13 cellular contexts compared by ENCODE assay signal in genomic region chr6:70479236-70479635, GRCh38.
A peak's percentile ranks its signal among the peaks of the same experiment; 100 is the strongest.
DNase-seq lines count a peak whose midpoint lies in the region; ATAC-seq, FAIRE-seq and TF ChIP-seq lines count a peak whose summit lies in the region.
"Had no signal": no experiment of that assay in that cellular context is flagged by ENCODE, and none has a peak within 500 bp of the region (broad histone marks: within the 10 kb centered on the region; RNA-seq: fewer than 3 reads in every experiment).

No MANE protein-coding gene starts in this region.

- H3K4me3 ChIP-seq in LNCaP clone FGC (ENCODE audit: low read depth, low read length) (no peak overlapping the region), endothelial cell of umbilical vein (replicated peaks in 1 of 3; ENCODE audit: insufficient read depth in 1 of 3, low read depth in 1 of 3, low read length in 3 of 3) (no peak overlapping the region)
- H3K4me3 ChIP-seq: testis had no signal

- no peak overlapping the region for H3K27ac ChIP-seq in endothelial cell of umbilical vein (ENCODE audit: insufficient read depth, low read depth, low read length)
- H3K27ac ChIP-seq: testis had no signal

- POLR2A ChIA-PET in endothelial cell of umbilical vein (lab: Charles Lee), result no interaction called here

- H3K27me3 ChIP-seq in endothelial cell of umbilical vein (ENCODE audit: control insufficient read depth in 2 of 2, insufficient read depth in 2 of 2, low read length in 2 of 2), result no peaks in the 10 kb centered on the region
- H3K27me3 ChIP-seq: testis had no signal

- no peak for TF ChIP-seq CTCF in LNCaP clone FGC (IDR thresholded peaks at IDR 0.05; ENCODE audit: control insufficient read depth, extremely low read depth, insufficient read depth)
- no peak for TF ChIP-seq CTCF in endothelial cell of umbilical vein (IDR thresholded peaks at IDR 0.05; ENCODE audit: extremely low read depth in 1 of 2, insufficient read depth in 1 of 2, low read depth in 1 of 2, low read length in 2 of 2)

- H3K27ac Mint-ChIP-seq in activated naive CD4-positive, alpha-beta T cell treated with anti-CD3 and anti-CD28 coated beads, Interleukin-2, amount 50 U/mL, for 72 hours, result no peak overlapping the region
- H3K27ac Mint-ChIP-seq: activated CD4-positive, alpha-beta memory T cell treated with anti-CD3 and anti-CD28 coated beads, Interleukin-2, amount 10 ng/mL, durations not matched to agents 7 days and 5 days had no signal

- CTCF ChIA-PET in endothelial cell of umbilical vein (lab: Charles Lee), result interaction anchor here (0.8 to 1.5 kb wide), 3 partner anchors 36 to 84 kb away, joined by 3 read pairs; no protein-coding TSS in a partner anchor

- DNase-seq in LNCaP clone FGC (ENCODE audit: low read depth) (peak; percentile 10), NCI-H774 (lab: John Stamatoyannopoulos, UW) (peak; percentile 24), endothelial cell of umbilical vein (ENCODE audit: low read depth, low spot score) (peak; percentile 19), non-pigmented ciliary epithelial cell (ENCODE audit: low read depth) (peak; percentile 22), NCI-H2107 treated with DMSO at 0.1 percent for 48 hours (lab: John Stamatoyannopoulos, UW; ENCODE audit: unreplicated experiment) (no peak)
- no peak for DNase-seq in activated naive CD4-positive, alpha-beta T cell treated with anti-CD3 and anti-CD28 coated beads, Interleukin-2, amount 50 U/mL, for 72 hours (ENCODE audit: low spot score in 2 of 2)
- no peak for DNase-seq in stimulated activated naive CD4-positive, alpha-beta T cell treated with Interleukin-2 at 50 U/mL for 16 hours (lab: John Stamatoyannopoulos, UW)
- no peak for DNase-seq in activated T-cell treated with anti-CD3 and anti-CD28 coated beads, Interleukin-2, amount 50 U/mL, for 1 hour
- DNase-seq: activated CD4-positive, alpha-beta memory T cell treated with anti-CD3 and anti-CD28 coated beads, Interleukin-2, amount 10 ng/mL, durations not matched to agents 7 days and 5 days; activated gamma-delta T cell; erythroblast; NCI-H187 treated with DMSO at 0.1 percent for 48 hours; testis had no signal

- no peak for ATAC-seq in activated naive CD4-positive, alpha-beta T cell treated with anti-CD3 and anti-CD28 coated beads, Interleukin-2, amount 50 U/mL, for 72 hours

- H3K36me3 ChIP-seq in endothelial cell of umbilical vein (ENCODE audit: control insufficient read depth in 2 of 2, extremely low read depth in 1 of 2, insufficient read depth in 2 of 2, low read length in 2 of 2), result no peaks in the 10 kb centered on the region

- H3K79me2 ChIP-seq in endothelial cell of umbilical vein (ENCODE audit: control insufficient read depth, insufficient read depth, low read length), result no peaks in the 10 kb centered on the region

- H3K9ac ChIP-seq in endothelial cell of umbilical vein (replicated peaks; ENCODE audit: extremely low read depth, insufficient read depth, low read length), result no peak overlapping the region

- no peak overlapping the region for H3K4me2 ChIP-seq in endothelial cell of umbilical vein (ENCODE audit: insufficient read depth, low read length)

- H3K9me3 ChIP-seq in endothelial cell of umbilical vein (replicated peaks; ENCODE audit: control insufficient read depth, insufficient read depth, low read length), result no peaks in the 10 kb centered on the region
- H3K9me3 ChIP-seq: testis had no signal

- no peaks in the 10 kb centered on the region for H4K20me1 ChIP-seq in endothelial cell of umbilical vein (replicated peaks; ENCODE audit: control insufficient read depth, extremely low read depth, insufficient read depth, low read length)

- dilution Hi-C loops in endothelial cell of umbilical vein (cut with MboI; ENCODE audit: extremely low pct_ligation_motif_present, low sequenced_read_pairs), result no loop called here

- H2AFZ ChIP-seq in endothelial cell of umbilical vein (ENCODE audit: low read depth, low read length), result no peak overlapping the region

- H3K9me3 Mint-ChIP-seq in activated naive CD4-positive, alpha-beta T cell treated with anti-CD3 and anti-CD28 coated beads, Interleukin-2, amount 50 U/mL, for 72 hours, result no peaks in the 10 kb centered on the region

- intact Hi-C loops in endothelial cell of umbilical vein (cut with micrococcal nuclease), result no loop called here

- no peak for TF ChIP-seq POLR2A in endothelial cell of umbilical vein (IDR thresholded peaks at IDR 0.05; ENCODE audit: low read depth, low read length)

- BruUV-seq in endothelial cell of umbilical vein (replicated peaks; lab: Mats Ljungman, UMichigan), result no TSS peak

- H3K36me3 Mint-ChIP-seq in activated naive CD4-positive, alpha-beta T cell treated with anti-CD3 and anti-CD28 coated beads, Interleukin-2, amount 50 U/mL, for 72 hours, result peaks cover 13 to 17% of the 10 kb centered on the region in 2 donors

- FAIRE-seq in endothelial cell of umbilical vein (lab: Jason Lieb, UNC), result no peak

- H3K9me1 ChIP-seq in endothelial cell of umbilical vein (replicated peaks; ENCODE audit: control insufficient read depth, extremely low read depth, insufficient read depth, low read length), result no peaks in the 10 kb centered on the region

- no peaks in the 10 kb centered on the region for H3K4me1 ChIP-seq in endothelial cell of umbilical vein (ENCODE audit: control insufficient read depth, extremely low read depth, insufficient read depth, low read length)
- H3K4me1 ChIP-seq: testis had no signal

TF ChIP-seq in endothelial cell of umbilical vein, 7 proteins besides CTCF, POLR2A, EP300 and RAD21:
- TF ChIP-seq GATA2 (IDR thresholded peaks at IDR 0.05; ENCODE audit: insufficient read depth, insufficient read length, low read depth, low read length) (no peak), FOS (IDR thresholded peaks at IDR 0.05; ENCODE audit: borderline replicate concordance, insufficient read depth, low read length) (no peak), POLR2AphosphoS5 (IDR thresholded peaks at IDR 0.05; ENCODE audit: insufficient read depth, low read depth, low read length) (no peak), MYC (IDR thresholded peaks at IDR 0.05; ENCODE audit: low read depth, low read length) (no peak), JUN (IDR thresholded peaks at IDR 0.05; ENCODE audit: borderline replicate concordance, insufficient read depth, insufficient read length, low read depth) (no peak), MAX (IDR thresholded peaks at IDR 0.05; ENCODE audit: insufficient read depth, insufficient read length) (no peak), EZH2 (IDR thresholded peaks at IDR 0.05; ENCODE audit: borderline replicate concordance, low read depth, low read length, severe bottlenecking) (no peak)

Comparison
In these comparisons a context has a peak if more than half of its experiments do, and no peak if none do; other contexts are left out.
1. DNase-seq: peak in LNCaP clone FGC (single experiment), NCI-H774 (single experiment), endothelial cell of umbilical vein (single experiment) and non-pigmented ciliary epithelial cell (single experiment); none in NCI-H2107 treated with DMSO at 0.1 percent for 48 hours (single experiment), activated naive CD4-positive, alpha-beta T cell treated with anti-CD3 and anti-CD28 coated beads, Interleukin-2, amount 50 U/mL, for 72 hours (0 of 2), stimulated activated naive CD4-positive, alpha-beta T cell treated with Interleukin-2 at 50 U/mL for 16 hours (single experiment) and activated T-cell treated with anti-CD3 and anti-CD28 coated beads, Interleukin-2, amount 50 U/mL, for 1 hour (single experiment).